7 cellular contexts compared by ENCODE assay signal in the genomic region with DNA sequence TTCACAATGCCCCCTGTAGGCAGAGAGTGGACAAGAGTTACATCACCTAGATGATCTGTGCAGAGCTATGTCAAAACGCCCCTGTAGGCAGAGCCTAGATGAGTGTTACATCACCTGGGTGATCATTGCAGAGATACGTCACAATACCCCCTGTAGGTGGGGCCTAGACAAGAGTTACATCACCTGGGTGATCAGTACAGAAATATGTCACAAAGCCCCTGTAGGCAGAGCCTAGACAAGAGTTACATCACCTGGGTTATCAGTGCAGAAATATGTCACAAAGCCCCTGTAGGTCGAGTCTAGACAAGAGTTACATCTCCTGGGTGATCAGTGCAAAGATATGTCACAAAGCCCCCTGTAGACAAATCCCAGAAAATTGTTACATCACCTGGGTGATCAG.
DNase-seq lines count a peak whose midpoint lies in the region; ATAC-seq and TF ChIP-seq lines count a peak whose summit lies in the region.
"Not testable (repeated sequence)": the region's sequence is repeated elsewhere in the genome, so short reads cannot be mapped to it uniquely, and the experiment has no call there.

No MANE protein-coding gene starts in this region.

- not testable (repeated sequence) for H2AK5ac ChIP-seq in IMR-90 (ENCODE audit: low read depth, low read length)

- not testable (repeated sequence) for H3K56ac ChIP-seq in IMR-90 (ENCODE audit: extremely low read depth, insufficient read depth, low read length)

- not testable (repeated sequence) for BruUV-seq in IMR-90 (replicated peaks; lab: Mats Ljungman, UMichigan)

- TF ChIP-seq CTCF in IMR-90 (conservative IDR thresholded peaks at IDR 0.05; ENCODE audit: low read depth, low read length); heart right ventricle (IDR thresholded peaks at IDR 0.05); right lobe of liver (IDR thresholded peaks at IDR 0.05); omental fat pad (IDR thresholded peaks at IDR 0.05): not testable (repeated sequence)

- H4K8ac ChIP-seq in IMR-90 (ENCODE audit: low read depth in 2 of 2, low read length in 2 of 2): not testable (repeated sequence)

- not testable (repeated sequence) for TF ChIP-seq RAD21 in IMR-90 (IDR thresholded peaks at IDR 0.05; ENCODE audit: low read length)

- not testable (repeated sequence) for TF ChIP-seq POLR2A in IMR-90 (IDR thresholded peaks at IDR 0.05; ENCODE audit: low read depth, low read length); right lobe of liver (IDR thresholded peaks at IDR 0.05)

- not testable (repeated sequence) for H3K18ac ChIP-seq in IMR-90 (ENCODE audit: low read depth, low read length)

- H3K4me1 Mint-ChIP-seq in activated T-cell treated with anti-CD3 and anti-CD28 coated beads, Interleukin-2, amount 50 U/mL, for 4 hours (ENCODE audit: low read depth): not testable (repeated sequence)

- H2BK5ac ChIP-seq in IMR-90 (ENCODE audit: low read depth, low read length, poor library complexity, severe bottlenecking): not testable (repeated sequence)

- ATAC-seq in IMR-90 (ENCODE audit: low read depth) (peak; percentile 57), esophagus mucosa (peak; percentile 68), heart right ventricle (peak in 7 of 8 donors; percentile 29 to 87 (median 61)), right lobe of liver (peak; percentile 21 to 58 (median 40)), omental fat pad (ENCODE audit: low FRiP score) (peak; percentile 87)
- ATAC-seq in activated T-cell treated with anti-CD3 and anti-CD28 coated beads, Interleukin-2, amount 50 U/mL, for 4 hours: peak; percentile 32 to 69
- ATAC-seq in stimulated activated naive CD8-positive, alpha-beta T cell treated with anti-CD3 and anti-CD28 coated beads, Interleukin-15, Interleukin-2, amounts not matched to agents 100 U/mL and 50 U/mL, for 24 hours: peak; percentile 49

- H3K9me1 ChIP-seq in IMR-90 (ENCODE audit: insufficient read depth, low read length): not testable (repeated sequence)

- dilution Hi-C loops in IMR-90 (cut with HindIII; ENCODE audit: low sequenced_read_pairs, unreplicated experiment): not testable (repeated sequence)

- DNase-seq in IMR-90; activated T-cell treated with anti-CD3 and anti-CD28 coated beads, Interleukin-2, amount 50 U/mL, for 4 hours; heart right ventricle; right lobe of liver; omental fat pad (ENCODE audit: low spot score); stimulated activated naive CD8-positive, alpha-beta T cell treated with anti-CD3 and anti-CD28 coated beads, Interleukin-15, Interleukin-2, amounts not matched to agents 100 U/mL and 50 U/mL, for 24 hours: not testable (repeated sequence)

- H2BK15ac ChIP-seq in IMR-90 (ENCODE audit: low read depth, low read length): not testable (repeated sequence)

- H3K27ac ChIP-seq in IMR-90 (ENCODE audit: insufficient read depth, low read length); heart right ventricle; right lobe of liver: not testable (repeated sequence)

- not testable (repeated sequence) for H3K36me3 ChIP-seq in IMR-90 (ENCODE audit: control insufficient read depth, insufficient read depth, low read length); heart right ventricle; right lobe of liver

- H4K91ac ChIP-seq in IMR-90 (ENCODE audit: insufficient read depth, low read depth, low read length): not testable (repeated sequence)

- not testable (repeated sequence) for H3K9me3 Mint-ChIP-seq in activated T-cell treated with anti-CD3 and anti-CD28 coated beads, Interleukin-2, amount 50 U/mL, for 4 hours

- H3K79me1 ChIP-seq in IMR-90 (ENCODE audit: low read depth in 1 of 2, low read length in 2 of 2): not testable (repeated sequence)

- H3K9me3 ChIP-seq in IMR-90 (ENCODE audit: control insufficient read depth, insufficient read depth, low read length); heart right ventricle; right lobe of liver: not testable (repeated sequence)

- H3K23ac ChIP-seq in IMR-90 (ENCODE audit: low read depth, low read length): not testable (repeated sequence)

- POLR2A ChIA-PET in IMR-90 (lab: Charles Lee; ENCODE audit: unreplicated experiment): not testable (repeated sequence)

- not testable (repeated sequence) for H3K27me3 Mint-ChIP-seq in activated T-cell treated with anti-CD3 and anti-CD28 coated beads, Interleukin-2, amount 50 U/mL, for 4 hours (ENCODE audit: low read depth)

- H3K14ac ChIP-seq in IMR-90 (replicated peaks; ENCODE audit: low read depth, low read length): not testable (repeated sequence)

- intact Hi-C loops in IMR-90 (cut with micrococcal nuclease); heart right ventricle (cut with DNase I); right lobe of liver (cut with DNase I): not testable (repeated sequence)

- in situ Hi-C loops in IMR-90 (cut with MboI; ENCODE audit: low sequenced_read_pairs): not testable (repeated sequence)

- not testable (repeated sequence) for H3K27me3 ChIP-seq in IMR-90 (ENCODE audit: control insufficient read depth, insufficient read depth, low read length); heart right ventricle; right lobe of liver

- CTCF ChIA-PET in IMR-90 (lab: Yijun Ruan, JAX): not testable (repeated sequence)

- H3K4ac ChIP-seq in IMR-90 (ENCODE audit: low read depth, low read length): not testable (repeated sequence)

- H2BK20ac ChIP-seq in IMR-90 (ENCODE audit: low read depth, low read length): not testable (repeated sequence)

- H3K4me2 ChIP-seq in IMR-90 (ENCODE audit: low read depth, low read length): not testable (repeated sequence)

- not testable (repeated sequence) for H3K4me3 Mint-ChIP-seq in activated T-cell treated with anti-CD3 and anti-CD28 coated beads, Interleukin-2, amount 50 U/mL, for 4 hours

- H3K4me1 ChIP-seq in IMR-90 (ENCODE audit: control insufficient read depth, insufficient read depth, low read length); heart right ventricle; right lobe of liver: not testable (repeated sequence)

- H4K5ac ChIP-seq in IMR-90 (ENCODE audit: low read depth, low read length): not testable (repeated sequence)

- no CpG with 5 or more reads among the region's 3 CpGs for WGBS in IMR-90 (ENCODE audit: extremely low coverage in 2 of 2, insufficient read length in 1 of 2), 2 experiments
- WGBS in heart right ventricle, 2 donors: no CpG with 5 or more reads among the region's 3 CpGs
- WGBS in right lobe of liver (ENCODE audit: insufficient coverage, low coverage, low lambda C conversion rate, missing lambda C conversion rate): no CpG with 5 or more reads among the region's 3 CpGs

- H3K9ac ChIP-seq in IMR-90 (ENCODE audit: low read depth, low read length): not testable (repeated sequence)

- H2AK9ac ChIP-seq in IMR-90 (replicated peaks; ENCODE audit: low read depth, low read length, poor library complexity): not testable (repeated sequence)

- H3K4me3 ChIP-seq in IMR-90 (ENCODE audit: insufficient read depth, low read depth, low read length); heart right ventricle; right lobe of liver: not testable (repeated sequence)

- not testable (repeated sequence) for H3K36me3 Mint-ChIP-seq in activated T-cell treated with anti-CD3 and anti-CD28 coated beads, Interleukin-2, amount 50 U/mL, for 4 hours (ENCODE audit: insufficient read depth)

- not testable (repeated sequence) for H2BK120ac ChIP-seq in IMR-90 (ENCODE audit: low read depth, low read length)

- H2AFZ ChIP-seq in IMR-90 (replicated peaks; ENCODE audit: low read length, poor library complexity): not testable (repeated sequence)

- not testable (repeated sequence) for H4K20me1 ChIP-seq in IMR-90 (ENCODE audit: insufficient read depth, low read length)
